Comparison of ENCODE assay signal across 11 cellular contexts in genomic region chr19:47350599-47350998, GRCh38. TPM values are rescaled to one million over a fixed set of nuclear protein-coding genes. Genes with fewer than 3 reads are reported as not detected.
A peak's percentile ranks its signal among the peaks of the same experiment; 100 is the strongest.
DNase-seq lines count a peak whose midpoint lies in the region; ATAC-seq, FAIRE-seq and TF ChIP-seq lines count a peak whose summit lies in the region.
"Had no signal": no experiment of that assay in that cellular context is flagged by ENCODE, and none has a peak within 500 bp of the region (broad histone marks: within the 10 kb centered on the region; RNA-seq: fewer than 3 reads in every experiment).

No MANE protein-coding gene starts in this region.

- no peak for FAIRE-seq in A549 (lab: Jason Lieb, UNC)

- WGBS in A549 (ENCODE audit: missing lambda C conversion rate), result 86% methylated on average over 8 of the region's 8 CpGs

- CTCF ChIA-PET in A549 (lab: Yijun Ruan, JAX) (interaction anchor here (0.6 to 7.0 kb wide), 10 partner anchors 11 to 349 kb away, joined by 3 to 117 read pairs (median 36); partner anchors contain the start of gene C5AR2), WTC11 (lab: Charles Lee) (interaction anchor here (1.3 to 2.5 kb wide), 4 partner anchors 15 to 88 kb away, joined by 3 to 61 read pairs (median 8); partner anchors contain the start of gene C5AR2)
- CTCF ChIA-PET in CD8-positive, alpha-beta memory T cell (lab: Charles Lee), result interaction anchor here (2.1 kb wide), 1 partner anchor 75 kb away, joined by 16 read pairs; the partner anchor contains the start of gene INAFM1

- H3K4me3 ChIP-seq in A549, result 0 out of 3 replicates have a peak overlapping the region, but pooled peaks have one; percentile 74
- no peak overlapping the region for H3K4me3 ChIP-seq in CD8-positive, alpha-beta memory T cell (ENCODE audit: low read length)

- H3K9me3 Mint-ChIP-seq in CD8-positive, alpha-beta memory T cell, result no peaks in the 10 kb centered on the region
- H3K9me3 Mint-ChIP-seq in WTC11, result 0 out of 2 replicates have a peak, but pooled peaks cover 3% of the 10 kb centered on the region
- H3K9me3 Mint-ChIP-seq in immature natural killer cell, result no peaks in the 10 kb centered on the region

- H3K4me1 ChIP-seq in A549, result peaks cover 22% of the 10 kb centered on the region
- peaks cover 22% of the 10 kb centered on the region for H3K4me1 ChIP-seq in CD8-positive, alpha-beta memory T cell (ENCODE audit: insufficient read depth, low read length)

- no peak for ATAC-seq in A549
- ATAC-seq in WTC11, result no peak

- POLR2A ChIA-PET in A549 (lab: Yijun Ruan, JAX) (no interaction called here), WTC11 (lab: Charles Lee) (no interaction called here)
- POLR2A ChIA-PET in CD8-positive, alpha-beta memory T cell (lab: Charles Lee), result no interaction called here

- peak overlapping the region; percentile 28 to 81 (median 79) for H3K4me3 Mint-ChIP-seq in CD8-positive, alpha-beta memory T cell
- H3K4me3 Mint-ChIP-seq in WTC11, result peak overlapping the region; percentile 92
- H3K4me3 Mint-ChIP-seq in immature natural killer cell, result peak overlapping the region; percentile 49 to 79 (median 64)

- H3K36me3 ChIP-seq in CD8-positive, alpha-beta memory T cell (ENCODE audit: insufficient read depth, low read length), result peaks cover 26% of the 10 kb centered on the region

- peaks cover 0 to 38% (median 11%) of the 10 kb centered on the region in 3 donors for H3K36me3 Mint-ChIP-seq in CD8-positive, alpha-beta memory T cell
- H3K36me3 Mint-ChIP-seq in WTC11, result peaks cover 47% of the 10 kb centered on the region
- H3K36me3 Mint-ChIP-seq in immature natural killer cell, result peaks cover 5 to 22% (median 17%) of the 10 kb centered on the region in 3 donors

- H3K27me3 Mint-ChIP-seq in CD8-positive, alpha-beta memory T cell, result peaks cover 0 to 5% of the 10 kb centered on the region in 2 donors
- H3K27me3 Mint-ChIP-seq in WTC11 (ENCODE audit: low read depth), result peaks cover 14% of the 10 kb centered on the region
- H3K27me3 Mint-ChIP-seq in immature natural killer cell (ENCODE audit: low read depth in 3 of 3), result peaks cover 11 to 16% (median 14%) of the 10 kb centered on the region in 3 donors

- peaks cover 36 to 58% (median 36%) of the 10 kb centered on the region in 3 donors for H3K4me1 Mint-ChIP-seq in CD8-positive, alpha-beta memory T cell
- H3K4me1 Mint-ChIP-seq in WTC11, result peaks cover 29% of the 10 kb centered on the region
- H3K4me1 Mint-ChIP-seq in immature natural killer cell, result peaks cover 36 to 45% of the 10 kb centered on the region in 2 donors

- H3K27me3 ChIP-seq in CD8-positive, alpha-beta memory T cell (ENCODE audit: insufficient read depth, low read length, poor library complexity, severe bottlenecking), result no peaks in the 10 kb centered on the region

- H3K27ac Mint-ChIP-seq in CD8-positive, alpha-beta memory T cell, result peak overlapping the region in 4 of 8 donors; percentile 2 to 90 (median 74)
- H3K27ac Mint-ChIP-seq in WTC11, result peak overlapping the region; percentile 53
- H3K27ac Mint-ChIP-seq in immature natural killer cell, result peak overlapping the region in 5 of 6 donors; percentile 35 to 72 (median 51)

- DNase-seq in A549 (ENCODE audit: low read depth in 1 of 2, low spot score in 1 of 2) (no peak), WTC11 (ENCODE audit: low spot score) (no peak), immature natural killer cell (no peak), cerebellum (ENCODE audit: low spot score) (no peak), amygdala (lab: John Stamatoyannopoulos, UW) (no peak), mucosa of gallbladder (ENCODE audit: low spot score) (no peak), EL (no peak)
- DNase-seq in CD8-positive, alpha-beta memory T cell, result no peak
- DNase-seq: head of caudate nucleus, NCI-H774, posterior cingulate gyrus had no signal

- TF ChIP-seq POLR2A in A549 (IDR thresholded peaks at IDR 0.05; ENCODE audit: low read length), result no peak

- no peak for TF ChIP-seq RAD21 in A549 (conservative IDR thresholded peaks at IDR 0.05 in 1 of 2, IDR thresholded peaks at IDR 0.05 in 1 of 2)

- TF ChIP-seq CTCF in A549 (IDR thresholded peaks at IDR 0.05) (no peak), WTC11 (IDR thresholded peaks at IDR 0.05) (no peak)

- peak overlapping the region; percentile 74 for H3K4me2 ChIP-seq in A549

- no peak overlapping the region for H3K27ac ChIP-seq in A549
- no peak overlapping the region for H3K27ac ChIP-seq in CD8-positive, alpha-beta memory T cell (ENCODE audit: low read depth, low read length)

- TF ChIP-seq EP300 in A549 (IDR thresholded peaks at IDR 0.05), result no peak

- no peaks in the 10 kb centered on the region for H3K9me3 ChIP-seq in A549
- H3K9me3 ChIP-seq in CD8-positive, alpha-beta memory T cell (ENCODE audit: low read length), result no peaks in the 10 kb centered on the region

TF ChIP-seq in A549, 52 proteins besides CTCF, POLR2A, EP300 and RAD21:
- TF ChIP-seq HDAC2 (IDR thresholded peaks at IDR 0.05), result no peak
- TF ChIP-seq FOSL2 (IDR thresholded peaks at IDR 0.05), result no peak
- peak; percentile 21; the same call in 1 of the 2 replicates for TF ChIP-seq FOSL2 (CRISPR knock-in tag; IDR thresholded peaks at IDR 0.05)
- no peak for TF ChIP-seq HOXB13 (CRISPR knock-in tag; IDR thresholded peaks at IDR 0.05; ENCODE audit: low read depth)
TF ChIP-seq in A549: peak in this region for 1.

TF ChIP-seq in WTC11, 78 proteins besides CTCF, POLR2A, EP300 and RAD21:
- TF ChIP-seq ZNF396 (CRISPR knock-in tag; IDR thresholded peaks at IDR 0.05; ENCODE audit: borderline replicate concordance), result no peak
- no peak for TF ChIP-seq ZBTB21 (CRISPR knock-in tag; IDR thresholded peaks at IDR 0.05; ENCODE audit: borderline replicate concordance)
- no peak for TF ChIP-seq ZNF263 (CRISPR knock-in tag; IDR thresholded peaks at IDR 0.05; ENCODE audit: low read depth)
- no peak for TF ChIP-seq ESRRA (CRISPR knock-in tag; IDR thresholded peaks at IDR 0.05; ENCODE audit: borderline replicate concordance)
- TF ChIP-seq ZNF423 (CRISPR knock-in tag; IDR thresholded peaks at IDR 0.05), result no peak

RNA-seq across cellular contexts. Expression of gene DHX34, which starts 1.5 kb away (rescaled TPM):
- polyA plus RNA-seq in A549 (2011; rRNA removed) (12.4 and 14.4 TPM in 2 replicates), A549 (2017; fragmentation: RNase III; extraction: RNeasy Plus Mini Kit Qiagen cat#74134 plus additional on column Dnase treatment) (23.1 to 24.5 TPM (median 23.4 TPM) in 3 replicates), immature natural killer cell (1 to 10 TPM; 3.2 to 9.7 (median 5.2) TPM)
- polyA plus RNA-seq in A549 (2012; cell fraction: cytosol; rRNA removed), result 32.0 and 39.6 TPM in 2 replicates
- 108 and 153 TPM in 2 replicates for polyA plus RNA-seq in A549 (2012; cell fraction: nucleus; rRNA removed)
- polyA minus RNA-seq in A549 (2011; rRNA and poly(A)+ RNA removed), result 20.8 and 26.6 TPM in 2 replicates
- 10 to 100 TPM; 23.2 to 24.5 TPM for total RNA-seq in CD8-positive, alpha-beta memory T cell
- polyA plus RNA-seq in CD8-positive, alpha-beta memory T cell, result 7.7 TPM
- total RNA-seq in WTC11 (2021) (35.6 to 36.5 TPM (median 35.6 TPM) in 3 replicates), cerebellum (16.5 TPM), mucosa of gallbladder (19.1 TPM)

RNA-seq across cellular contexts. Expression of gene C5AR2, which starts 18.6 kb away (rescaled TPM):
- polyA plus RNA-seq in A549 (2011; rRNA removed) (0.28 and 0.36 TPM in 2 replicates), A549 (2017; fragmentation: RNase III; extraction: RNeasy Plus Mini Kit Qiagen cat#74134 plus additional on column Dnase treatment) (0.13 to 0.25 TPM (median 0.17 TPM) in 3 replicates), immature natural killer cell (under 1 TPM in 2 of 3 donors, not detected in 1; 0.18 to 0.29 TPM)
- 0.12 and 0.29 TPM in 2 replicates for polyA plus RNA-seq in A549 (2012; cell fraction: cytosol; rRNA removed)
- polyA plus RNA-seq in A549 (2012; cell fraction: nucleus; rRNA removed), result 1.2 and 1.4 TPM in 2 replicates
- polyA minus RNA-seq in A549 (2011; rRNA and poly(A)+ RNA removed), result 0.25 and 0.68 TPM in 2 replicates
- total RNA-seq in CD8-positive, alpha-beta memory T cell, result under 1 TPM; 0.07 to 0.22 TPM
- polyA plus RNA-seq in CD8-positive, alpha-beta memory T cell, result 0.06 TPM
- total RNA-seq in WTC11 (2021) (0.09 to 0.22 TPM (median 0.14 TPM) in 3 replicates), cerebellum (0.18 TPM), mucosa of gallbladder (1.6 TPM)

RNA-seq across cellular contexts. Expression of gene C5AR1, which starts 40.9 kb away (rescaled TPM):
- polyA plus RNA-seq in A549 (2011; rRNA removed) (3.4 and 3.5 TPM in 2 replicates), A549 (2017; fragmentation: RNase III; extraction: RNeasy Plus Mini Kit Qiagen cat#74134 plus additional on column Dnase treatment) (1.4 to 1.6 TPM (median 1.5 TPM) in 3 replicates), immature natural killer cell (under 1 TPM in 2 of 3 donors, not detected in 1; 0.16 to 0.36 TPM)
- 1.9 and 2.5 TPM in 2 replicates for polyA plus RNA-seq in A549 (2012; cell fraction: cytosol; rRNA removed)
- 15.1 and 15.4 TPM in 2 replicates for polyA plus RNA-seq in A549 (2012; cell fraction: nucleus; rRNA removed)
- 1.4 and 2.1 TPM in 2 replicates for polyA minus RNA-seq in A549 (2011; rRNA and poly(A)+ RNA removed)
- total RNA-seq in CD8-positive, alpha-beta memory T cell, result 1 to 10 TPM; 1.3 to 1.8 TPM
- polyA plus RNA-seq in CD8-positive, alpha-beta memory T cell, result not detected
- total RNA-seq in WTC11 (2021) (0.18 to 0.32 TPM (median 0.28 TPM) in 3 replicates), cerebellum (0.54 TPM), mucosa of gallbladder (18.7 TPM)
